Comparison of ENCODE assay signal across 2 cellular contexts in genomic region chr15:67259806-67260205, GRCh38.
A peak's percentile ranks its signal among the peaks of the same experiment; 100 is the strongest.
TF ChIP-seq lines count a peak whose summit lies in the region.

No MANE protein-coding gene starts in this region.

TF ChIP-seq in liver, 16 proteins besides CTCF, POLR2A, EP300 and RAD21:
- TF ChIP-seq HNF4G (IDR thresholded peaks at IDR 0.05), result no peak
- TF ChIP-seq SP1 (IDR thresholded peaks at IDR 0.05), result peak; percentile 3

TF ChIP-seq in HepG2, 621 proteins besides CTCF, POLR2A, EP300 and RAD21:
- no peak for TF ChIP-seq NBN (conservative IDR thresholded peaks at IDR 0.05)
